Comparison of ENCODE assay signal across 34 cellular contexts in genomic region chr9:106339882-106340281, GRCh38.
"Had no signal": no experiment of that assay in that cellular context is flagged by ENCODE, and none has a peak within 500 bp of the region (broad histone marks: within the 10 kb centered on the region; RNA-seq: fewer than 3 reads in every experiment).

No MANE protein-coding gene starts in this region.

- H3K9me3 ChIP-seq: adrenal gland, ascending aorta, body of pancreas, breast epithelium had no signal

- H3K27me3 ChIP-seq: adrenal gland, ascending aorta, body of pancreas, brain microvascular endothelial cell, breast epithelium, cardiac muscle cell had no signal

- FAIRE-seq: astrocyte had no signal

- ATAC-seq: activated naive CD4-positive, alpha-beta T cell treated with anti-CD3 and anti-CD28 coated beads, Interleukin-2, amount 50 U/mL, for 72 hours; activated naive CD8-positive, alpha-beta T cell treated with anti-CD3 and anti-CD28 coated beads, Interleukin-2, amount 50 U/mL, for 24 hours; activated T-cell treated with anti-CD3 and anti-CD28 coated beads, Interleukin-2, amount 50 U/mL, for 4 hours; activated T-cell treated with anti-CD3 and anti-CD28 coated beads, Interleukin-2, amount 50 U/mL, for 72 hours; activated T-helper 17 cell treated with anti-CD3 and anti-CD28 coated beads, Interleukin-2, amount 50 U/mL, for 72 hours; body of pancreas had no signal

- DNase-seq: activated effector memory CD4-positive, alpha-beta T cell treated with anti-CD3 and anti-CD28 coated beads, Interleukin-2, amount 50 U/mL, for 16 hours; activated effector memory CD4-positive, alpha-beta T cell treated with Interleukin-2 at 50 U/mL for 16 hours; activated gamma-delta T cell; activated gamma-delta T cell treated with Interleukin-2 at 50 U/mL for 16 hours; activated naive CD4-positive, alpha-beta T cell; activated naive CD4-positive, alpha-beta T cell treated with anti-CD3 and anti-CD28 coated beads for 36 hours; activated naive CD4-positive, alpha-beta T cell treated with anti-CD3 and anti-CD28 coated beads, Interleukin-2, amount 10 ng/mL, durations not matched to agents 7 days and 5 days; activated naive CD4-positive, alpha-beta T cell treated with anti-CD3 and anti-CD28 coated beads, Interleukin-2, amount 50 U/mL, for 16 hours; activated naive CD4-positive, alpha-beta T cell treated with Interleukin-2 at 50 U/mL for 16 hours; activated naive CD8-positive, alpha-beta T cell treated with anti-CD3 and anti-CD28 coated beads for 36 hours; activated naive CD8-positive, alpha-beta T cell treated with anti-CD3 and anti-CD28 coated beads, Interleukin-2, amount 10 ng/mL, durations not matched to agents 7 days and 5 days; activated naive CD8-positive, alpha-beta T cell treated with anti-CD3 and anti-CD28 coated beads, Interleukin-2, amount 50 U/mL, for 24 hours; activated T-cell treated with anti-CD3 and anti-CD28 coated beads for 4 hours; activated T-cell treated with anti-CD3 and anti-CD28 coated beads, Interleukin-2, amount 50 U/mL, for 1 hour; activated T-cell treated with anti-CD3 and anti-CD28 coated beads, Interleukin-2, amount 50 U/mL, for 24 hours; activated T-cell treated with anti-CD3 and anti-CD28 coated beads, Interleukin-2, amount 50 U/mL, for 4 hours; activated T-cell treated with anti-CD3 and anti-CD28 coated beads, Interleukin-2, amount 50 U/mL, for 48 hours; activated T-cell treated with anti-CD3 and anti-CD28 coated beads, Interleukin-2, amount 50 U/mL, for 72 hours; adrenal gland; amniotic stem cell; amygdala; anterior cingulate cortex; aorta; body of pancreas; brain microvascular endothelial cell; caudate nucleus; central memory CD4-positive, alpha-beta T cell; cerebellar nuclear complex had no signal

- H3K36me3 ChIP-seq: adrenal gland, ascending aorta, brain microvascular endothelial cell, breast epithelium, cardiac muscle cell had no signal

- H3K27ac ChIP-seq: adrenal gland, ascending aorta, body of pancreas, brain microvascular endothelial cell, breast epithelium, cardiac muscle cell had no signal

- H3K4me1 ChIP-seq: adrenal gland, ascending aorta, body of pancreas, breast epithelium had no signal

- H3K4me3 ChIP-seq: adrenal gland, ascending aorta, body of pancreas, breast epithelium, cardiac muscle cell had no signal
